ENCODE assay signal across 1 cellular context in genomic region chr16:1677942-1678499, GRCh38.
A peak's percentile ranks its signal among the peaks of the same experiment; 100 is the strongest.
TF ChIP-seq lines count a peak whose summit lies in the region.

A gene with protein sequence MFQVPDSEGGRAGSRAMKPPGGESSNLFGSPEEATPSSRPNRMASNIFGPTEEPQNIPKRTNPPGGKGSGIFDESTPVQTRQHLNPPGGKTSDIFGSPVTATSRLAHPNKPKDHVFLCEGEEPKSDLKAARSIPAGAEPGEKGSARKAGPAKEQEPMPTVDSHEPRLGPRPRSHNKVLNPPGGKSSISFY (plus strand): TSS chr16:1678279. CDS start chr16:1678313, 34 bp downstream.

TF ChIP-seq in HEK293, 187 proteins besides CTCF, POLR2A, EP300 and RAD21 (continued from another document):
- TF ChIP-seq, protein P1, sequence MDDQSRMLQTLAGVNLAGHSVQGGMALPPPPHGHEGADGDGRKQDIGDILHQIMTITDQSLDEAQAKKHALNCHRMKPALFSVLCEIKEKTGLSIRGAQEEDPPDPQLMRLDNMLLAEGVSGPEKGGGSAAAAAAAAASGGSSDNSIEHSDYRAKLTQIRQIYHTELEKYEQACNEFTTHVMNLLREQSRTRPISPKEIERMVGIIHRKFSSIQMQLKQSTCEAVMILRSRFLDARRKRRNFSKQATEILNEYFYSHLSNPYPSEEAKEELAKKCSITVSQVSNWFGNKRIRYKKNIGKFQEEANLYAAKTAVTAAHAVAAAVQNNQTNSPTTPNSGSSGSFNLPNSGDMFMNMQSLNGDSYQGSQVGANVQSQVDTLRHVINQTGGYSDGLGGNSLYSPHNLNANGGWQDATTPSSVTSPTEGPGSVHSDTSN (CRISPR knock-in tag; IDR thresholded peaks at IDR 0.05) = peak; percentile 98
- no peak for TF ChIP-seq BCL6B (tag by site-specific recombination; IDR thresholded peaks at IDR 0.05)
- no peak for TF ChIP-seq ZNF791 (tag by site-specific recombination; IDR thresholded peaks at IDR 0.05)
